17 cellular contexts compared by ENCODE assay signal in genomic region chr3:152321321-152321720, GRCh38. TPM values are rescaled to one million over a fixed set of nuclear protein-coding genes. Genes with fewer than 3 reads are reported as not detected.
DNase-seq lines count a peak whose midpoint lies in the region; ATAC-seq and TF ChIP-seq lines count a peak whose summit lies in the region.
"Had no signal": no experiment of that assay in that cellular context is flagged by ENCODE, and none has a peak within 500 bp of the region (broad histone marks: within the 10 kb centered on the region; RNA-seq: fewer than 3 reads in every experiment).

No MANE protein-coding gene starts in this region.

- no peak for TF ChIP-seq POLR2A in esophagus muscularis mucosa (IDR thresholded peaks at IDR 0.05; ENCODE audit: low read depth)

- H3K36me3 ChIP-seq in SU-DHL-6 (ENCODE audit: low read length): peaks cover 27% of the 10 kb centered on the region
- H3K36me3 ChIP-seq in esophagus muscularis mucosa: peaks cover 0 to 5% (median 0%) of the 10 kb centered on the region in 4 donors
- H3K36me3 ChIP-seq: ovary had no signal

- H3K27ac ChIP-seq in SU-DHL-6 (ENCODE audit: low read depth, low read length) (peak overlapping the region; percentile 60; the same call in 1 of the 2 replicates), esophagus muscularis mucosa (replicated peaks in 1 of 4) (peak overlapping the region; percentile 44 to 68 (median 65))
- H3K27ac ChIP-seq: ovary had no signal

- TF ChIP-seq EP300 in esophagus muscularis mucosa (IDR thresholded peaks at IDR 0.05): no peak

- H3K27me3 Mint-ChIP-seq in T-helper 1 cell treated with Interleukin-12 subunit alpha and Interleukin-12 subunit beta and Interleukin-4 antibody, amounts not matched to agents 30 μg/mL and 1 μg/mL, for 36 hours (ENCODE audit: low read depth): no peaks in the 10 kb centered on the region
- H3K27me3 Mint-ChIP-seq in stimulated activated memory B cell treated with anti-CD40 and anti-IgM and Interleukin-4, amounts not matched to agents 10 μg/mL and 1 μg/mL and 100 μg/mL, for 72 hours: no peaks in the 10 kb centered on the region

- peaks cover 99% of the 10 kb centered on the region for H3K79me2 ChIP-seq in SU-DHL-6 (ENCODE audit: insufficient read depth, low read length)

- WGBS in esophagus muscularis mucosa: 61% methylated on average over 2 of the region's 2 CpGs

- peaks cover 71% of the 10 kb centered on the region for H3K4me1 Mint-ChIP-seq in T-helper 1 cell treated with Interleukin-12 subunit alpha and Interleukin-12 subunit beta and Interleukin-4 antibody, amounts not matched to agents 30 μg/mL and 1 μg/mL, for 36 hours (ENCODE audit: low read depth)
- H3K4me1 Mint-ChIP-seq in stimulated activated memory B cell treated with anti-CD40 and anti-IgM and Interleukin-4, amounts not matched to agents 10 μg/mL and 1 μg/mL and 100 μg/mL, for 72 hours: peaks cover 85% of the 10 kb centered on the region

- H3K27me3 ChIP-seq in SU-DHL-6 (ENCODE audit: low read length) (no peaks in the 10 kb centered on the region), esophagus muscularis mucosa (no peaks in the 10 kb centered on the region)
- H3K27me3 ChIP-seq: ovary had no signal

- H3K9me2 ChIP-seq in SU-DHL-6 (replicated peaks; ENCODE audit: insufficient read depth, low read length): no peaks in the 10 kb centered on the region
- H3K9me2 ChIP-seq: SK-N-SH had no signal

- no peak overlapping the region for H3K4me3 ChIP-seq in SU-DHL-6 (ENCODE audit: insufficient read depth, low read length, poor library complexity, severe bottlenecking)
- no peak overlapping the region for H3K4me3 ChIP-seq in esophagus muscularis mucosa
- H3K4me3 ChIP-seq: ovary had no signal

- ATAC-seq in stimulated activated memory B cell treated with anti-CD40 and anti-IgM and Interleukin-4, amounts not matched to agents 10 μg/mL and 1 μg/mL and 100 μg/mL, for 72 hours: no peak
- no peak for ATAC-seq in HG03469 (IDR thresholded peaks at IDR 0.05; ENCODE audit: unreplicated experiment)

- no peaks in the 10 kb centered on the region for H3K9me3 ChIP-seq in SU-DHL-6 (ENCODE audit: insufficient read depth, low read length)
- H3K9me3 ChIP-seq in esophagus muscularis mucosa: no peaks in the 10 kb centered on the region
- H3K9me3 ChIP-seq: ovary had no signal

- no peak overlapping the region for H2AFZ ChIP-seq in SU-DHL-6 (ENCODE audit: low read depth, low read length, severe bottlenecking)

- peak overlapping the region; percentile 40 for H3K4me2 ChIP-seq in SU-DHL-6 (ENCODE audit: low read depth, low read length, poor library complexity, severe bottlenecking)
- H3K4me2 ChIP-seq: SK-N-SH had no signal

- peaks cover 30% of the 10 kb centered on the region for H3K36me3 Mint-ChIP-seq in T-helper 1 cell treated with Interleukin-12 subunit alpha and Interleukin-12 subunit beta and Interleukin-4 antibody, amounts not matched to agents 30 μg/mL and 1 μg/mL, for 36 hours (ENCODE audit: low read depth)
- peaks cover 27% of the 10 kb centered on the region for H3K36me3 Mint-ChIP-seq in stimulated activated memory B cell treated with anti-CD40 and anti-IgM and Interleukin-4, amounts not matched to agents 10 μg/mL and 1 μg/mL and 100 μg/mL, for 72 hours

- TF ChIP-seq CTCF in SU-DHL-6 (IDR thresholded peaks at IDR 0.05; ENCODE audit: insufficient read depth, low read length, poor library complexity, severe bottlenecking): no peak
- TF ChIP-seq CTCF in esophagus muscularis mucosa (IDR thresholded peaks at IDR 0.05): no peak

- peak overlapping the region; percentile 52 for H3K27ac Mint-ChIP-seq in T-helper 1 cell treated with Interleukin-12 subunit alpha and Interleukin-12 subunit beta and Interleukin-4 antibody, amounts not matched to agents 30 μg/mL and 1 μg/mL, for 36 hours
- H3K27ac Mint-ChIP-seq in stimulated activated memory B cell treated with anti-CD40 and anti-IgM and Interleukin-4, amounts not matched to agents 10 μg/mL and 1 μg/mL and 100 μg/mL, for 72 hours: peak overlapping the region; percentile 48

- DNase-seq in T-helper 1 cell: no peak
- DNase-seq in esophagus muscularis mucosa (ENCODE audit: extremely low spot score): no peak
- no peak for DNase-seq in kidney glomerular epithelial cell (lab: John Stamatoyannopoulos, UW)
- no peak for DNase-seq in DMS 273 (lab: John Stamatoyannopoulos, UW; ENCODE audit: unreplicated experiment)
- DNase-seq: 8988T; activated CD4-positive, alpha-beta T cell treated with anti-CD3 and anti-CD28 coated beads, Interleukin-2, amount 50 U/mL, for 4 hours; amygdala; glutamatergic neuron; HCEC 1CT; NCI-H187 treated with DMSO at 0.1 percent for 48 hours; NCI-H774; ovary; SK-N-SH had no signal

- no peak overlapping the region for H3K4me3 Mint-ChIP-seq in T-helper 1 cell treated with Interleukin-12 subunit alpha and Interleukin-12 subunit beta and Interleukin-4 antibody, amounts not matched to agents 30 μg/mL and 1 μg/mL, for 36 hours
- H3K4me3 Mint-ChIP-seq in stimulated activated memory B cell treated with anti-CD40 and anti-IgM and Interleukin-4, amounts not matched to agents 10 μg/mL and 1 μg/mL and 100 μg/mL, for 72 hours: no peak overlapping the region

- peaks cover 73 to 85% (median 78%) of the 10 kb centered on the region in 4 donors for H3K4me1 ChIP-seq in esophagus muscularis mucosa

- H3F3A ChIP-seq in SU-DHL-6 (ENCODE audit: insufficient read depth): peaks cover 47% of the 10 kb centered on the region; the same call in 1 of the 2 replicates

- peaks cover 46% of the 10 kb centered on the region for H4K20me1 ChIP-seq in SU-DHL-6 (ENCODE audit: low read depth, low read length)

- no peak overlapping the region for H3K9ac ChIP-seq in SU-DHL-6 (ENCODE audit: low read length)
- H3K9ac ChIP-seq: SK-N-SH had no signal

- intact Hi-C loops in esophagus muscularis mucosa (cut with DNase I): no loop called here

- H3K9me3 Mint-ChIP-seq in T-helper 1 cell treated with Interleukin-12 subunit alpha and Interleukin-12 subunit beta and Interleukin-4 antibody, amounts not matched to agents 30 μg/mL and 1 μg/mL, for 36 hours: peaks cover 6% of the 10 kb centered on the region
- H3K9me3 Mint-ChIP-seq in stimulated activated memory B cell treated with anti-CD40 and anti-IgM and Interleukin-4, amounts not matched to agents 10 μg/mL and 1 μg/mL and 100 μg/mL, for 72 hours: peaks cover 2% of the 10 kb centered on the region

RNA-seq across cellular contexts. Expression of gene MBNL1, which starts 52.6 kb away (rescaled TPM):
- total RNA-seq in esophagus muscularis mucosa: 100 to 1,000 TPM; 635 to 868 (median 720) TPM
